In genomic region chr2:73203055-73203681, GRCh38 we compare ENCODE assay signal across 10 cellular contexts. TPM values are rescaled to one million over a fixed set of nuclear protein-coding genes. Genes with fewer than 3 reads are reported as not detected.
DNase-seq lines count a peak whose midpoint lies in the region; ATAC-seq, FAIRE-seq and TF ChIP-seq lines count a peak whose summit lies in the region.
"Had no signal": no experiment of that assay in that cellular context is flagged by ENCODE, and none has a peak within 500 bp of the region (broad histone marks: within the 10 kb centered on the region; RNA-seq: fewer than 3 reads in every experiment).

No MANE protein-coding gene starts in this region.

- peak overlapping the region; percentile 60 for H3K4me3 Mint-ChIP-seq in GM23338
- H3K4me3 Mint-ChIP-seq: activated CD4-positive, alpha-beta memory T cell treated with anti-CD3 and anti-CD28 coated beads for 36 hours had no signal

- H4K8ac ChIP-seq in mesendoderm (ENCODE audit: low read depth, low read length) = no peak overlapping the region

- no peaks in the 10 kb centered on the region for H3K79me1 ChIP-seq in mesendoderm (ENCODE audit: low read length)

- WGBS in A549 (ENCODE audit: missing lambda C conversion rate) = 40% methylated on average over 44 of the region's 44 CpGs
- no CpG with 5 or more reads among the region's 44 CpGs for whole genome bisulfite sequencing in mesendoderm (ENCODE audit: extremely low coverage, insufficient coverage, low lambda C conversion rate)
- WGBS in tibial nerve, 2 donors = 4 to 5% methylated on average over 21 to 40 of the region's 44 CpGs

- TF ChIP-seq CTCF in A549 (IDR thresholded peaks at IDR 0.05) = no peak
- TF ChIP-seq CTCF in GM23338 (conservative IDR thresholded peaks at IDR 0.05; ENCODE audit: low read depth in 2 of 2) = no peak
- no peak for TF ChIP-seq CTCF in tibial nerve (IDR thresholded peaks at IDR 0.05)

- no peak overlapping the region for H2BK120ac ChIP-seq in mesendoderm (ENCODE audit: low read depth, low read length)

- no peak overlapping the region for H2AK5ac ChIP-seq in mesendoderm (ENCODE audit: low read length)

- peaks cover 49% of the 10 kb centered on the region for H3K27me3 Mint-ChIP-seq in GM23338 (ENCODE audit: insufficient read depth, low read depth, poor library complexity)

- peaks cover 12% of the 10 kb centered on the region for H3K4me1 ChIP-seq in A549
- H3K4me1 ChIP-seq in GM23338 (ENCODE audit: insufficient read depth) = no peaks in the 10 kb centered on the region
- no peaks in the 10 kb centered on the region for H3K4me1 ChIP-seq in mesendoderm (ENCODE audit: control insufficient read depth, low read depth, low read length)
- peaks cover 0 to 17% (median 4%) of the 10 kb centered on the region in 4 donors for H3K4me1 ChIP-seq in tibial nerve

- H3K9me3 Mint-ChIP-seq in GM23338 = peaks cover 5% of the 10 kb centered on the region; the same call in 1 of the 3 replicates
- H3K9me3 Mint-ChIP-seq: activated CD4-positive, alpha-beta memory T cell treated with anti-CD3 and anti-CD28 coated beads for 36 hours had no signal

- H3K4me3 ChIP-seq in A549 (peak overlapping the region; percentile 41), GM23338 (peak overlapping the region; percentile 66), mesendoderm (ENCODE audit: low read length) (no peak overlapping the region), tibial nerve (peak overlapping the region in 2 of 4 donors; percentile 27 to 39)

- TF ChIP-seq POLR2A in A549 (IDR thresholded peaks at IDR 0.05; ENCODE audit: low read length) (no peak), tibial nerve (IDR thresholded peaks at IDR 0.05) (no peak), H54 (IDR thresholded peaks at IDR 0.05; ENCODE audit: low read depth, low read length) (no peak)

- no peak overlapping the region for H2BK5ac ChIP-seq in mesendoderm (ENCODE audit: low read length)

- peaks cover 67% of the 10 kb centered on the region for H3K27me3 ChIP-seq in GM23338 (ENCODE audit: insufficient read depth)
- peaks cover 7% of the 10 kb centered on the region for H3K27me3 ChIP-seq in mesendoderm (ENCODE audit: insufficient read depth, low read length, poor library complexity)
- H3K27me3 ChIP-seq in tibial nerve = peaks cover 3 to 77% of the 10 kb centered on the region in 2 donors

- in situ Hi-C loops in G401 (cut with HindIII; ENCODE audit: low sequenced_read_pairs) = no loop called here

- no peaks in the 10 kb centered on the region for H3F3A ChIP-seq in GM23338 (replicated peaks; ENCODE audit: low read depth)

- H2AFZ ChIP-seq in GM23338 = peak overlapping the region; percentile 95

- ATAC-seq in A549 (peak; percentile 40 to 51; a peak in 3 of 6 replicates), GM23338 (peak; percentile 66)

- no peak overlapping the region for H3K23ac ChIP-seq in mesendoderm (ENCODE audit: low read length)

- FAIRE-seq in A549 (lab: Jason Lieb, UNC) (no peak), H54 (lab: Jason Lieb, UNC) (no peak)

- no peak overlapping the region for H3K18ac ChIP-seq in mesendoderm (ENCODE audit: low read length)

- peak overlapping the region; percentile 32 for H3K9ac ChIP-seq in mesendoderm (ENCODE audit: low read length)

- no peak overlapping the region for H2BK15ac ChIP-seq in mesendoderm (replicated peaks; ENCODE audit: low read depth)

- H3K27ac Mint-ChIP-seq in GM23338 = no peak overlapping the region
- H3K27ac Mint-ChIP-seq: activated CD4-positive, alpha-beta memory T cell treated with anti-CD3 and anti-CD28 coated beads for 36 hours had no signal

- H3K79me2 ChIP-seq in GM23338 (replicated peaks; ENCODE audit: insufficient read depth) = no peaks in the 10 kb centered on the region
- no peaks in the 10 kb centered on the region for H3K79me2 ChIP-seq in mesendoderm (ENCODE audit: control insufficient read depth, insufficient read depth, low read length)

- no peaks in the 10 kb centered on the region; the same call in 2 of the 3 replicates for H3K36me3 Mint-ChIP-seq in GM23338 (ENCODE audit: low read depth)
- H3K36me3 Mint-ChIP-seq: activated CD4-positive, alpha-beta memory T cell treated with anti-CD3 and anti-CD28 coated beads for 36 hours had no signal

- H3K36me3 ChIP-seq in GM23338 (ENCODE audit: insufficient read depth) (no peaks in the 10 kb centered on the region), mesendoderm (ENCODE audit: control insufficient read depth, insufficient read depth, low read length) (no peaks in the 10 kb centered on the region), tibial nerve (no peaks in the 10 kb centered on the region)

- DNase-seq in A549 (ENCODE audit: low read depth in 1 of 2, low spot score in 1 of 2) (peak in 1 of 2 experiments; percentile 33), GM23338 (ENCODE audit: low spot score) (peak; percentile 60), ecto neural progenitor cell (ENCODE audit: low spot score) (peak; percentile 53), mesendoderm (peak; percentile 61), tibial nerve (ENCODE audit: low spot score in 2 of 2) (no peak), G401 (ENCODE audit: low spot score) (no peak), H54 (ENCODE audit: insufficient read length, low spot score) (no peak), AG20443 (ENCODE audit: low spot score) (no peak)
- DNase-seq: activated CD4-positive, alpha-beta memory T cell treated with anti-CD3 and anti-CD28 coated beads for 36 hours; effector CD8-positive, alpha-beta T cell had no signal

- no peak for TF ChIP-seq RAD21 in A549 (conservative IDR thresholded peaks at IDR 0.05 in 1 of 2, IDR thresholded peaks at IDR 0.05 in 1 of 2)

- CTCF ChIA-PET in A549 (lab: Yijun Ruan, JAX) = interaction anchor here (0.6 to 2.1 kb wide), 4 partner anchors 10 to 310 kb away, joined by 3 to 15 read pairs (median 3); no protein-coding TSS in a partner anchor

- H3K56ac ChIP-seq in mesendoderm (ENCODE audit: low read length) = peak overlapping the region; percentile 58

- no peaks in the 10 kb centered on the region for H3K9me2 ChIP-seq in GM23338 (ENCODE audit: insufficient read depth)

- H4K20me1 ChIP-seq in GM23338 (replicated peaks; ENCODE audit: insufficient read depth) = no peaks in the 10 kb centered on the region

- TF ChIP-seq EP300 in A549 (IDR thresholded peaks at IDR 0.05) = no peak
- TF ChIP-seq EP300 in tibial nerve (IDR thresholded peaks at IDR 0.05) = no peak

- peak overlapping the region; percentile 72 for H3K4me2 ChIP-seq in A549
- H3K4me2 ChIP-seq in GM23338 = peak overlapping the region; percentile 85
- peak overlapping the region; percentile 19 for H3K4me2 ChIP-seq in mesendoderm (ENCODE audit: low read length)

- POLR2A ChIA-PET in A549 (lab: Yijun Ruan, JAX) = interaction anchor here (0.7 kb wide), 1 partner anchor 25 kb away, joined by 4 read pairs; no protein-coding TSS in a partner anchor

- H3K4me1 Mint-ChIP-seq in GM23338 = peaks cover 8% of the 10 kb centered on the region

- H4K5ac ChIP-seq in mesendoderm (ENCODE audit: low read length) = no peak overlapping the region

- H3K4ac ChIP-seq in mesendoderm (ENCODE audit: low read depth, low read length) = no peak overlapping the region

- H3K9me3 ChIP-seq in A549 = peaks cover 5% of the 10 kb centered on the region; the same call in 2 of the 3 replicates
- H3K9me3 ChIP-seq in tibial nerve = no peaks in the 10 kb centered on the region

- H3K27ac ChIP-seq in A549 (peak overlapping the region in 1 of 2 experiments; percentile 46; a peak in 1 of 6 replicates), GM23338 (ENCODE audit: low read depth) (no peak overlapping the region), mesendoderm (ENCODE audit: low read depth, low read length) (no peak overlapping the region), tibial nerve (no peak overlapping the region)

RNA-seq across cellular contexts. Expression of gene NOTO, which starts 0.8 kb away (rescaled TPM):
- not detected in 2 replicates for polyA plus RNA-seq in A549 (2011; rRNA removed)
- not detected in 2 replicates for polyA plus RNA-seq in A549 (2012; cell fraction: cytosol; rRNA removed)
- polyA plus RNA-seq in A549 (2012; cell fraction: nucleus; rRNA removed) = 0.07 TPM in 1 of 2 replicates, not detected in the other
- 0.03 to 0.07 TPM (median 0.04 TPM) in 3 replicates for polyA plus RNA-seq in A549 (2017; fragmentation: RNase III; extraction: RNeasy Plus Mini Kit Qiagen cat#74134 plus additional on column Dnase treatment)
- not detected in 2 replicates for polyA minus RNA-seq in A549 (2011; rRNA and poly(A)+ RNA removed)
- total RNA-seq in GM23338 (2014; rRNA removed; shearing (Covaris generic)) = 0.47 and 0.73 TPM in 2 replicates
- polyA plus RNA-seq in GM23338 (2016; fragmentation: Nextera tagmentation; extraction: Ambion mirVana) = 0.06 and 0.12 TPM in 2 replicates
- 0.03 TPM for polyA plus RNA-seq in mesendoderm (2013, experiment 1 of 2)
- polyA plus RNA-seq in mesendoderm (2013, experiment 2 of 2) = 0.01 TPM
- total RNA-seq in tibial nerve = not detected
- total RNA-seq in G401 (2014; rRNA removed; shearing (Covaris generic)) = not detected in 2 replicates
- total RNA-seq: activated CD4-positive, alpha-beta memory T cell treated with anti-CD3 and anti-CD28 coated beads for 36 hours had no signal

RNA-seq across cellular contexts. Expression of gene SMYD5, which starts 10.9 kb away (rescaled TPM):
- polyA plus RNA-seq in A549 (2011; rRNA removed) (40.3 and 52.5 TPM in 2 replicates), A549 (2017; fragmentation: RNase III; extraction: RNeasy Plus Mini Kit Qiagen cat#74134 plus additional on column Dnase treatment) (46.7 to 53.2 TPM (median 52.2 TPM) in 3 replicates), GM23338 (2016; fragmentation: Nextera tagmentation; extraction: Ambion mirVana) (17.9 and 20.5 TPM in 2 replicates)
- 42.8 and 52.8 TPM in 2 replicates for polyA plus RNA-seq in A549 (2012; cell fraction: cytosol; rRNA removed)
- 85.2 and 90.1 TPM in 2 replicates for polyA plus RNA-seq in A549 (2012; cell fraction: nucleus; rRNA removed)
- polyA minus RNA-seq in A549 (2011; rRNA and poly(A)+ RNA removed) = 65.1 and 84.2 TPM in 2 replicates
- total RNA-seq in GM23338 (2014; rRNA removed; shearing (Covaris generic)) = 45.8 and 47.3 TPM in 2 replicates
- 43.1 TPM for polyA plus RNA-seq in mesendoderm (2013, experiment 1 of 2)
- 42.7 TPM for polyA plus RNA-seq in mesendoderm (2013, experiment 2 of 2)
- 10 to 100 TPM; 13.8 to 32.4 (median 18.7) TPM for total RNA-seq in tibial nerve
- 40.0 and 40.5 TPM in 2 replicates for total RNA-seq in G401 (2014; rRNA removed; shearing (Covaris generic))

RNA-seq across cellular contexts. Expression of gene PRADC1, which starts 29.9 kb away (rescaled TPM):
- polyA plus RNA-seq in A549 (2011; rRNA removed) = 9.5 and 11.2 TPM in 2 replicates
- 19.3 and 26.0 TPM in 2 replicates for polyA plus RNA-seq in A549 (2012; cell fraction: cytosol; rRNA removed)
- polyA plus RNA-seq in A549 (2012; cell fraction: nucleus; rRNA removed) = 11.1 and 12.5 TPM in 2 replicates
- polyA plus RNA-seq in A549 (2017; fragmentation: RNase III; extraction: RNeasy Plus Mini Kit Qiagen cat#74134 plus additional on column Dnase treatment) = 12.1 to 13.9 TPM (median 12.4 TPM) in 3 replicates
- polyA minus RNA-seq in A549 (2011; rRNA and poly(A)+ RNA removed) = 12.2 and 14.2 TPM in 2 replicates
- 6.5 and 8.6 TPM in 2 replicates for total RNA-seq in GM23338 (2014; rRNA removed; shearing (Covaris generic))
- polyA plus RNA-seq in GM23338 (2016; fragmentation: Nextera tagmentation; extraction: Ambion mirVana) = 6.8 and 8.3 TPM in 2 replicates
- polyA plus RNA-seq in mesendoderm (2013, experiment 1 of 2) = 5.6 TPM
- polyA plus RNA-seq in mesendoderm (2013, experiment 2 of 2) = 5.6 TPM
- 10 to 100 TPM; 14.4 to 31.5 (median 21.5) TPM for total RNA-seq in tibial nerve
- 21.9 and 33.7 TPM in 2 replicates for total RNA-seq in G401 (2014; rRNA removed; shearing (Covaris generic))

RNA-seq across cellular contexts. Expression of gene CCT7, which starts 30.9 kb away (rescaled TPM):
- 685 and 775 TPM in 2 replicates for polyA plus RNA-seq in A549 (2011; rRNA removed)
- polyA plus RNA-seq in A549 (2012; cell fraction: cytosol; rRNA removed) = 758 and 765 TPM in 2 replicates
- polyA plus RNA-seq in A549 (2012; cell fraction: nucleus; rRNA removed) = 705 and 733 TPM in 2 replicates
- 750 to 850 TPM (median 838 TPM) in 3 replicates for polyA plus RNA-seq in A549 (2017; fragmentation: RNase III; extraction: RNeasy Plus Mini Kit Qiagen cat#74134 plus additional on column Dnase treatment)
- polyA minus RNA-seq in A549 (2011; rRNA and poly(A)+ RNA removed) = 729 and 802 TPM in 2 replicates
- total RNA-seq in GM23338 (2014; rRNA removed; shearing (Covaris generic)) = 516 and 642 TPM in 2 replicates
- polyA plus RNA-seq in GM23338 (2016; fragmentation: Nextera tagmentation; extraction: Ambion mirVana) = 269 and 287 TPM in 2 replicates
- 657 TPM for polyA plus RNA-seq in mesendoderm (2013, experiment 1 of 2)
- polyA plus RNA-seq in mesendoderm (2013, experiment 2 of 2) = 670 TPM
- total RNA-seq in tibial nerve = 100 to 1,000 TPM; 194 to 245 (median 212) TPM
- total RNA-seq in G401 (2014; rRNA removed; shearing (Covaris generic)) = 797 and 982 TPM in 2 replicates

Comparison
In these comparisons a context has a peak if more than half of its experiments do, and no peak if none do; other contexts are left out.
1. DNase-seq: peak in GM23338 (single experiment), ecto neural progenitor cell (single experiment) and mesendoderm (single experiment); none in tibial nerve (0 of 2), G401 (single experiment), H54 (single experiment) and AG20443 (single experiment).
2. H3K4me2 ChIP-seq: peak in every context shown above with its lines; median percentile 85 in GM23338; 72 in A549; 19 in mesendoderm.